2 cellular contexts compared by ENCODE assay signal in genomic region chr7:145474287-145474686, GRCh38.
TF ChIP-seq lines count a peak whose summit lies in the region.

No MANE protein-coding gene starts in this region.

TF ChIP-seq in IMR-90, 13 proteins besides CTCF, POLR2A, EP300 and RAD21 (continued from another document):
- TF ChIP-seq FOS (IDR thresholded peaks at IDR 0.05; ENCODE audit: low read depth, low read length) = no peak
- no peak for TF ChIP-seq MXI1 (IDR thresholded peaks at IDR 0.05; ENCODE audit: borderline replicate concordance, low read depth, low read length)
- no peak for TF ChIP-seq RFX5 (IDR thresholded peaks at IDR 0.05; ENCODE audit: low read depth, low read length)
- no peak for TF ChIP-seq BHLHE40 (IDR thresholded peaks at IDR 0.05; ENCODE audit: low read depth, low read length)
- no peak for TF ChIP-seq SMC3 (IDR thresholded peaks at IDR 0.05; ENCODE audit: low read depth, low read length)
- TF ChIP-seq MAZ (IDR thresholded peaks at IDR 0.05; ENCODE audit: borderline replicate concordance, low read depth, low read length) = no peak
- 0 out of 2 replicates have a peak, but pooled peaks have one; percentile 20 for TF ChIP-seq CEBPB (IDR thresholded peaks at IDR 0.05; ENCODE audit: low read depth, low read length)
TF ChIP-seq in IMR-90: peak in this region for 1.

TF ChIP-seq in K562, 482 proteins besides CTCF, POLR2A, EP300 and RAD21:
- TF ChIP-seq CEBPG (CRISPR knock-in tag; IDR thresholded peaks at IDR 0.05) (no peak), CEBPG (tag; conservative IDR thresholded peaks at IDR 0.05 in 1 of 2, IDR thresholded peaks at IDR 0.05 in 1 of 2) (peak; percentile 13 to 72; a peak in 2 of 4 replicates), DPF2 (IDR thresholded peaks at IDR 0.05) (no peak)
